Comparison of ENCODE assay signal across 12 cellular contexts in the genomic region with DNA sequence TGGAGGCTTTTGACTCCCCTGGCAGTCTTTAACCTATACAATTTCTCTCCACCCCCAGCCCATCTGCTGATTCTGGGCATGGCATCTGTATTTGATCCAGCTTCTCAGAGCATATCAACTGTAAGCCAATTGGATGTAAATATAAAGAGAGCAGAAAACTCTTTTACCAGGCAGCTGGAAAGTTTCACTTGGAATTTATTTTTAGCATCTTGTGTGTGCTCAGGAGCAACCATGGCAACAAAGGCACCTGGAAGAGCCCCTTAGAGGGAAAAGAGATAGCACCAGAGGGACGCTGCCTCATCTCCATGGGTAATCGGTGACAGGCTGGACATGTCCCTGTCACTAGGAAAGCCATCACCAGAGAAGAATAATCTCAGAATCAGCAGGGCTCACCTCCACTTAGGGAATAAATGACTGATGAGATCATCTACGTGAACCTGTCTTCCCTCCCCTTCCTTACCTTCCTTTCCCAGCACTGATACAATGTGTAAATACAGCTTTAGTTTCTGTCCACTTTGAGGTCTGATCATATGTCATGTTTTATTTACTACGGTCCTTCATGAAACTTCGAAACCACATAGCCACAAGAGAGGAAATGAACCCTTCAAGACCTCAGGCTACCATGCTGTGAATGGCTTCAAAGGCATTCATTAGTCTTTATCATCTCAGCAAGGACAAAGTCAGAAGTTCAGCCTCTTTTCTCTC. TPM values are rescaled to one million over a fixed set of nuclear protein-coding genes. Genes with fewer than 3 reads are reported as not detected.
DNase-seq lines count a peak whose midpoint lies in the region; ATAC-seq and TF ChIP-seq lines count a peak whose summit lies in the region.
"Had no signal": no experiment of that assay in that cellular context is flagged by ENCODE, and none has a peak within 500 bp of the region (broad histone marks: within the 10 kb centered on the region; RNA-seq: fewer than 3 reads in every experiment).

No MANE protein-coding gene starts in this region.

- H3K27me3 Mint-ChIP-seq in GM23338 (ENCODE audit: insufficient read depth, low read depth, poor library complexity) = peaks cover 4% of the 10 kb centered on the region
- no peaks in the 10 kb centered on the region for H3K27me3 Mint-ChIP-seq in MCF 10A (ENCODE audit: insufficient read depth, unreplicated experiment)

- no peaks in the 10 kb centered on the region for H3K27me3 ChIP-seq in GM23338 (ENCODE audit: insufficient read depth)

- DNase-seq in DMS53 treated with DMSO at 0.1 percent for 48 hours (lab: John Stamatoyannopoulos, UW; ENCODE audit: unreplicated experiment) (peak; percentile 96), SK-N-DZ (ENCODE audit: low spot score) (peak; percentile 45), GM23338 (ENCODE audit: low spot score) (no peak), OCI-LY7 (ENCODE audit: low spot score) (no peak), MCF 10A (ENCODE audit: unreplicated experiment) (no peak)
- DNase-seq: activated CD4-positive, alpha-beta T cell treated with anti-CD3 and anti-CD28 coated beads, Interleukin-2, amount 10 ng/mL, durations not matched to agents 7 days and 5 days; COR-L47; stomach had no signal

- H3K36me3 ChIP-seq in GM23338 (ENCODE audit: insufficient read depth) (no peaks in the 10 kb centered on the region), OCI-LY7 (ENCODE audit: insufficient read depth, low read length) (no peaks in the 10 kb centered on the region)
- H3K36me3 ChIP-seq: stomach had no signal

- CTCF ChIA-PET in OCI-LY7 (lab: Charles Lee; ENCODE audit: unreplicated experiment) (no interaction called here), MCF 10A (lab: Yijun Ruan, JAX) (interaction anchor here (0.7 to 1.8 kb wide), 3 partner anchors 13 to 632 kb away, joined by 3 to 9 read pairs (median 3); no protein-coding TSS in a partner anchor)

- H3K27ac Mint-ChIP-seq in GM23338 (no peak overlapping the region), MCF 10A (ENCODE audit: low read depth, unreplicated experiment) (no peak overlapping the region)
- H3K27ac Mint-ChIP-seq: activated CD4-positive, alpha-beta T cell treated with anti-CD3 and anti-CD28 coated beads, Interleukin-2, amount 10 ng/mL, durations not matched to agents 7 days and 5 days had no signal

- H3K4me1 ChIP-seq in GM23338 (ENCODE audit: insufficient read depth) (0 out of 2 replicates have a peak, but pooled peaks cover 4% of the 10 kb centered on the region), OCI-LY7 (ENCODE audit: insufficient read depth, low read length, poor library complexity, severe bottlenecking) (no peaks in the 10 kb centered on the region)

- POLR2A ChIA-PET in OCI-LY7 (lab: Charles Lee) (interaction anchor here (0.5 kb wide), 1 partner anchor 385 kb away, joined by 3 read pairs; no protein-coding TSS in a partner anchor), MCF 10A (lab: Yijun Ruan, JAX) (interaction anchor here (0.6 to 1.2 kb wide), 4 partner anchors 9 to 248 kb away, joined by 3 read pairs; no protein-coding TSS in a partner anchor)

- TF ChIP-seq CTCF in GM23338 (conservative IDR thresholded peaks at IDR 0.05; ENCODE audit: low read depth in 2 of 2) (no peak), OCI-LY7 (conservative IDR thresholded peaks at IDR 0.05; ENCODE audit: low read length) (no peak), MCF 10A (IDR thresholded peaks at IDR 0.05; ENCODE audit: unreplicated experiment) (no peak)

- H3K79me2 ChIP-seq in GM23338 (replicated peaks; ENCODE audit: insufficient read depth) = no peaks in the 10 kb centered on the region
- no peaks in the 10 kb centered on the region for H3K79me2 ChIP-seq in OCI-LY7 (ENCODE audit: insufficient read depth, low read depth, low read length)

- H3K9me2 ChIP-seq in GM23338 (ENCODE audit: insufficient read depth) = no peaks in the 10 kb centered on the region
- no peaks in the 10 kb centered on the region for H3K9me2 ChIP-seq in OCI-LY7 (ENCODE audit: insufficient read depth, low read length)

- H3K27ac ChIP-seq in GM23338 (ENCODE audit: low read depth) = no peak overlapping the region
- no peak overlapping the region for H3K27ac ChIP-seq in OCI-LY7 (ENCODE audit: low read depth, low read length, poor library complexity, severe bottlenecking)
- H3K27ac ChIP-seq: stomach had no signal

- H3K9me3 Mint-ChIP-seq in GM23338 = no peaks in the 10 kb centered on the region; the same call in 2 of the 3 replicates
- H3K9me3 Mint-ChIP-seq in MCF 10A (ENCODE audit: unreplicated experiment) = no peaks in the 10 kb centered on the region
- H3K9me3 Mint-ChIP-seq: activated CD4-positive, alpha-beta T cell treated with anti-CD3 and anti-CD28 coated beads, Interleukin-2, amount 10 ng/mL, durations not matched to agents 7 days and 5 days; neural crest cell had no signal

- H3K4me3 ChIP-seq in GM23338 = no peak overlapping the region
- H3K4me3 ChIP-seq in OCI-LY7 (ENCODE audit: low read depth, low read length, poor library complexity, severe bottlenecking) = no peak overlapping the region
- H3K4me3 ChIP-seq: stomach had no signal

- peak; percentile 37 for ATAC-seq in GM19468 (IDR thresholded peaks at IDR 0.05; ENCODE audit: extremely low read depth, unreplicated experiment)
- ATAC-seq in HG03521 (IDR thresholded peaks at IDR 0.05; ENCODE audit: unreplicated experiment) = peak; percentile 89
- ATAC-seq in GM23338 = no peak
- no peak for ATAC-seq in HG02852 (IDR thresholded peaks at IDR 0.05; ENCODE audit: unreplicated experiment)

- H4K20me1 ChIP-seq in GM23338 (replicated peaks; ENCODE audit: insufficient read depth) (no peaks in the 10 kb centered on the region), OCI-LY7 (ENCODE audit: insufficient read depth, low read length) (no peaks in the 10 kb centered on the region)

- H3K4me1 Mint-ChIP-seq in GM23338 (peaks cover 3% of the 10 kb centered on the region; the same call in 2 of the 3 replicates), MCF 10A (ENCODE audit: insufficient read depth, unreplicated experiment) (peaks cover 13% of the 10 kb centered on the region)

- H3K4me3 Mint-ChIP-seq in GM23338 (no peak overlapping the region), MCF 10A (ENCODE audit: unreplicated experiment) (no peak overlapping the region)
- H3K4me3 Mint-ChIP-seq: activated CD4-positive, alpha-beta T cell treated with anti-CD3 and anti-CD28 coated beads, Interleukin-2, amount 10 ng/mL, durations not matched to agents 7 days and 5 days; neural crest cell had no signal

- H3K9me3 ChIP-seq in OCI-LY7 (ENCODE audit: low read length) = no peaks in the 10 kb centered on the region

- intact Hi-C loops in OCI-LY7 (cut with micrococcal nuclease; ENCODE audit: unreplicated experiment) (no loop called here), MCF 10A (cut with micrococcal nuclease) (no loop called here)

- BruUV-seq in OCI-LY7 (replicated peaks; lab: Mats Ljungman, UMichigan) = no TSS peak
- BruUV-seq in MCF 10A (replicated peaks; lab: Mats Ljungman, UMichigan) = no TSS peak

- no peaks in the 10 kb centered on the region for H3F3A ChIP-seq in GM23338 (replicated peaks; ENCODE audit: low read depth)

- H2AFZ ChIP-seq in GM23338 = no peak overlapping the region
- no peak overlapping the region for H2AFZ ChIP-seq in OCI-LY7 (ENCODE audit: low read length)

- H3K36me3 Mint-ChIP-seq in GM23338 (ENCODE audit: low read depth) (no peaks in the 10 kb centered on the region), MCF 10A (ENCODE audit: insufficient read depth, unreplicated experiment) (no peaks in the 10 kb centered on the region)

- no peak overlapping the region for H3K4me2 ChIP-seq in GM23338
- H3K4me2 ChIP-seq in OCI-LY7 (ENCODE audit: low read length) = no peak overlapping the region

TF ChIP-seq in GM23338, 12 proteins besides CTCF, POLR2A, EP300 and RAD21 (continues in another document):
- TF ChIP-seq STAT1 (IDR thresholded peaks at IDR 0.05; ENCODE audit: unreplicated experiment) (no peak), POLR2AphosphoS5 (IDR thresholded peaks at IDR 0.05; ENCODE audit: low read depth) (no peak), EZH2 (IDR thresholded peaks at IDR 0.05; ENCODE audit: low read depth, unreplicated experiment) (no peak), ZNF114 (CRISPR knock-in tag; IDR thresholded peaks at IDR 0.05) (no peak), EZH2phosphoT487 (IDR thresholded peaks at IDR 0.05; ENCODE audit: unreplicated experiment) (no peak), NANOG (IDR thresholded peaks at IDR 0.05; ENCODE audit: borderline replicate concordance) (no peak)

RNA-seq across cellular contexts. Expression of gene SIPA1L2, which starts 25.3 kb away (rescaled TPM):
- 10.6 and 12.1 TPM in 2 replicates for polyA plus RNA-seq in SK-N-DZ (2014; cell fraction: cytosol; rRNA removed)
- polyA plus RNA-seq in SK-N-DZ (2014; cell fraction: nucleus; rRNA removed) = 12.2 and 15.1 TPM in 2 replicates
- total RNA-seq in GM23338 (2014; rRNA removed; shearing (Covaris generic)) = 12.0 and 17.0 TPM in 2 replicates
- 4.1 and 4.3 TPM in 2 replicates for polyA plus RNA-seq in GM23338 (2016; fragmentation: Nextera tagmentation; extraction: Ambion mirVana)
- 13.5 and 16.0 TPM in 2 replicates for total RNA-seq in OCI-LY7 (2014; rRNA removed; shearing (Covaris generic))
- 6.2 and 7.8 TPM in 2 replicates for total RNA-seq in OCI-LY7 (2022)
- 15.2 and 18.3 TPM in 2 replicates for total RNA-seq in MCF 10A (2022)

Comparison
In these comparisons a context has a peak if more than half of its experiments do, and no peak if none do; other contexts are left out.
1. DNase-seq: peak in DMS53 treated with DMSO at 0.1 percent for 48 hours (single experiment) and SK-N-DZ (single experiment); none in GM23338 (single experiment), OCI-LY7 (single experiment) and MCF 10A (single experiment).
2. ATAC-seq: peak in GM19468 (single experiment) and HG03521 (single experiment); none in GM23338 (single experiment) and HG02852 (single experiment).